11 cellular contexts compared by ENCODE assay signal in the genomic region with DNA sequence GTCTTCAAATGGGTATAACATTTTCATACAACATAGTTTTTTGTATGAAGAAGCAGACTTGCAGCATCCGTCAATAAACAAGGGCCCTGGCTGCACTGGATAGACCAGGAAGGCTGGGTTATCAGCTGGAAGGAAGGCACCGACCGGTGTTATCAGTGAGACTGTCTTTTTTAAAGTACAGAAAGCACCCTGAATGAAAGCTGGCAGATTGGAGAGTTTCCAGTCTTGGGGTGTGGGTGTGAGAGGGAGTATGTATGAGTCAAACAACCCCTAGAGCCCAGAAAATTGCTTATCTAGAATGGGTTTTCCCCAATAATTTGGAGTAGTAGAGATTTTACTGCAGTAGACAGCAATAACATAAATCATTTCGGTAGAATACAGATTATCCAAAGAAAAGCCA. TPM values are rescaled to one million over a fixed set of nuclear protein-coding genes. Genes with fewer than 3 reads are reported as not detected.
DNase-seq lines count a peak whose midpoint lies in the region; ATAC-seq and TF ChIP-seq lines count a peak whose summit lies in the region.
"Had no signal": no experiment of that assay in that cellular context is flagged by ENCODE, and none has a peak within 500 bp of the region (broad histone marks: within the 10 kb centered on the region; RNA-seq: fewer than 3 reads in every experiment).

No MANE protein-coding gene starts in this region.

- H3K27ac Mint-ChIP-seq in CD4-positive, alpha-beta memory T cell: peak overlapping the region; percentile 43 to 99 (median 75)
- H3K27ac Mint-ChIP-seq in activated T-cell treated with anti-CD3 and anti-CD28 coated beads, Interleukin-2, amount 50 U/mL, for 72 hours: peak overlapping the region; percentile 89
- H3K27ac Mint-ChIP-seq in osteocyte (ENCODE audit: unreplicated experiment): no peak overlapping the region
- H3K27ac Mint-ChIP-seq: HFFc6 had no signal

- ATAC-seq in HG03039 (IDR thresholded peaks at IDR 0.05; ENCODE audit: unreplicated experiment) (peak; percentile 32), HG03280 (IDR thresholded peaks at IDR 0.05; ENCODE audit: unreplicated experiment) (no peak), GM19035 (IDR thresholded peaks at IDR 0.05; ENCODE audit: unreplicated experiment) (no peak), esophagus mucosa (no peak)
- ATAC-seq in activated T-cell treated with anti-CD3 and anti-CD28 coated beads, Interleukin-2, amount 50 U/mL, for 72 hours (replicated peaks in 1 of 2): peak; percentile 61 to 68

- no peaks in the 10 kb centered on the region for H3K9me3 ChIP-seq in CD4-positive, alpha-beta memory T cell (ENCODE audit: control insufficient read depth in 1 of 2, low read length in 2 of 2)
- H3K9me3 ChIP-seq: Caco-2 had no signal

- no peak for TF ChIP-seq CTCF in osteocyte (IDR thresholded peaks at IDR 0.05)

- H3K27me3 ChIP-seq in CD4-positive, alpha-beta memory T cell (ENCODE audit: insufficient read depth, low read length): no peaks in the 10 kb centered on the region

- intact Hi-C loops in CD4-positive, alpha-beta memory T cell (cut with micrococcal nuclease): no loop called here

- peak overlapping the region in 5 of 8 donors; percentile 20 to 73 (median 59) for H3K4me3 Mint-ChIP-seq in CD4-positive, alpha-beta memory T cell
- peak overlapping the region; percentile 56 to 85 for H3K4me3 Mint-ChIP-seq in activated T-cell treated with anti-CD3 and anti-CD28 coated beads, Interleukin-2, amount 50 U/mL, for 72 hours
- no peak overlapping the region for H3K4me3 Mint-ChIP-seq in osteocyte (ENCODE audit: unreplicated experiment)
- H3K4me3 Mint-ChIP-seq: HFFc6 had no signal

- no peaks in the 10 kb centered on the region for H3K27me3 Mint-ChIP-seq in CD4-positive, alpha-beta memory T cell
- H3K27me3 Mint-ChIP-seq in activated T-cell treated with anti-CD3 and anti-CD28 coated beads, Interleukin-2, amount 50 U/mL, for 72 hours (ENCODE audit: low read depth): no peaks in the 10 kb centered on the region
- H3K27me3 Mint-ChIP-seq in osteocyte (ENCODE audit: unreplicated experiment): no peaks in the 10 kb centered on the region

- no peak overlapping the region for H3K27ac ChIP-seq in CD4-positive, alpha-beta memory T cell (ENCODE audit: low read depth, low read length)

- peaks cover 0 to 5% of the 10 kb centered on the region in 2 donors for H3K36me3 Mint-ChIP-seq in CD4-positive, alpha-beta memory T cell
- H3K36me3 Mint-ChIP-seq in activated T-cell treated with anti-CD3 and anti-CD28 coated beads, Interleukin-2, amount 50 U/mL, for 72 hours (ENCODE audit: insufficient read depth in 2 of 2): no peaks in the 10 kb centered on the region
- H3K36me3 Mint-ChIP-seq in osteocyte (ENCODE audit: unreplicated experiment): no peaks in the 10 kb centered on the region

- no peak overlapping the region for H3K4me3 ChIP-seq in CD4-positive, alpha-beta memory T cell (ENCODE audit: low read length in 2 of 2)

- H3K4me1 ChIP-seq in CD4-positive, alpha-beta memory T cell (ENCODE audit: insufficient read depth, low read length): peaks cover 44% of the 10 kb centered on the region
- H3K4me1 ChIP-seq: Caco-2 had no signal

- no peaks in the 10 kb centered on the region for H3K36me3 ChIP-seq in CD4-positive, alpha-beta memory T cell (ENCODE audit: insufficient read depth, low read length)

- POLR2A ChIA-PET in CD4-positive, alpha-beta memory T cell (lab: Charles Lee; ENCODE audit: partially characterized antibody): interaction anchor here (0.6 to 2.5 kb wide), 8 partner anchors 9 to 231 kb away, joined by 3 to 42 read pairs (median 6); partner anchors contain the start of genes CITED2 and TXLNB

- CTCF ChIA-PET in CD4-positive, alpha-beta memory T cell (lab: Charles Lee; ENCODE audit: partially characterized antibody): interaction anchor here (1.0 to 2.6 kb wide), 14 partner anchors 8 to 137 kb away, joined by 3 to 27 read pairs (median 8); partner anchors contain the start of genes CITED2 and TXLNB

- DNase-seq in CD4-positive, alpha-beta memory T cell: peak in 1 of 5 donors; percentile 43
- DNase-seq in activated T-cell treated with anti-CD3 and anti-CD28 coated beads, Interleukin-2, amount 50 U/mL, for 72 hours: peak in 1 of 2 donors; percentile 22
- peak; percentile 30 for DNase-seq in osteocyte (ENCODE audit: extremely low spot score, unreplicated experiment)
- DNase-seq in NCI-H2171 treated with DMSO at 0.1 percent for 48 hours (lab: John Stamatoyannopoulos, UW): no peak
- DNase-seq: Caco-2, HFFc6 had no signal

- H3K4me1 Mint-ChIP-seq in CD4-positive, alpha-beta memory T cell: peaks cover 40 to 55% (median 45%) of the 10 kb centered on the region in 4 donors
- H3K4me1 Mint-ChIP-seq in activated T-cell treated with anti-CD3 and anti-CD28 coated beads, Interleukin-2, amount 50 U/mL, for 72 hours (ENCODE audit: low read depth): peaks cover 62% of the 10 kb centered on the region
- H3K4me1 Mint-ChIP-seq in osteocyte (ENCODE audit: unreplicated experiment): peaks cover 9% of the 10 kb centered on the region

- H3K9me3 Mint-ChIP-seq in CD4-positive, alpha-beta memory T cell: peaks cover 0 to 2% (median 0%) of the 10 kb centered on the region in 8 donors
- H3K9me3 Mint-ChIP-seq in activated T-cell treated with anti-CD3 and anti-CD28 coated beads, Interleukin-2, amount 50 U/mL, for 72 hours: no peaks in the 10 kb centered on the region
- H3K9me3 Mint-ChIP-seq in osteocyte (ENCODE audit: unreplicated experiment): no peaks in the 10 kb centered on the region
- H3K9me3 Mint-ChIP-seq: HFFc6 had no signal

RNA-seq across cellular contexts. Expression of gene TXLNB, which starts 42.4 kb away (rescaled TPM):
- total RNA-seq in CD4-positive, alpha-beta memory T cell: 1 to 10 TPM; 1.4 to 1.6 TPM
- under 1 TPM in 1 of 2 donors, not detected in 1; 0.78 TPM for polyA plus RNA-seq in CD4-positive, alpha-beta memory T cell
- under 1 TPM; 0.19 to 0.22 TPM for total RNA-seq in activated T-cell treated with anti-CD3 and anti-CD28 coated beads, Interleukin-2, amount 50 U/mL, for 72 hours
- total RNA-seq in osteocyte (0.08 TPM in 1 of 2 replicates, not detected in the other), esophagus mucosa (0.24 TPM)
- total RNA-seq: Caco-2, kidney epithelial cell had no signal

Comparison
In these comparisons a context has a peak if more than half of its experiments do, and no peak if none do; other contexts are left out.
1. ATAC-seq: peak in HG03039 (single experiment) and activated T-cell treated with anti-CD3 and anti-CD28 coated beads, Interleukin-2, amount 50 U/mL, for 72 hours (2 of 2); none in HG03280 (single experiment), GM19035 (single experiment) and esophagus mucosa (single experiment).